In the genomic region with DNA sequence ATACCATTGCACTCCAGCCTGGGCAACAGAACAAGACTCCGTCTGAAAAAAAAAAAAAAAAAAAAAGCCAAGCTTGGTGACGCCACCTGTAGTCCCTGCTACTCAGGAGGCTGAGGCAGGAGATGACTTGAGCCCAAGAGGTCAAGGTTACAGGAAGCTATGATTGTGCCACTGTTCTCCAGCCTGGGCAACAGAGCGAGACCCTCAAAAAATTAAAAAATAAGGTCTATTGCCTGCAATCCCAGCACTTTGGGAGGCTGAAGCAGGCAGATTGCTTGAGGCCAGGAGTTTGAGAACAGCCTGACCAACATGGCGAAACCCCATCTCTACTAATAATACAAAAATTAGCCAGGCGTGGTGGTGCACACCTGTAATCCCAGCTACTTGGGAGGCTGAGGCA, we compare ENCODE assay signal across 1 cellular context. TPM values are rescaled to one million over a fixed set of nuclear protein-coding genes. Genes with fewer than 3 reads are reported as not detected.
"Had no signal": no experiment of that assay in that cellular context is flagged by ENCODE, and none has a peak within 500 bp of the region (broad histone marks: within the 10 kb centered on the region; RNA-seq: fewer than 3 reads in every experiment).

No MANE protein-coding gene starts in this region.

RNA-seq across cellular contexts. Expression of gene ADAM11, which starts 3.6 kb away (rescaled TPM):
- polyA plus RNA-seq: IgD-negative memory B cell had no signal
